12 cellular contexts compared by ENCODE assay signal in genomic region chr2:118669639-118670038, GRCh38.
"Had no signal": no experiment of that assay in that cellular context is flagged by ENCODE, and none has a peak within 500 bp of the region (broad histone marks: within the 10 kb centered on the region; RNA-seq: fewer than 3 reads in every experiment).

No MANE protein-coding gene starts in this region.

- H3K27me3 ChIP-seq: foreskin keratinocyte, right lobe of liver, thyroid gland, uterus had no signal

- DNase-seq: activated CD4-positive, alpha-beta T cell treated with anti-CD3 and anti-CD28 coated beads for 1 hour; activated CD4-positive, alpha-beta T cell treated with anti-CD3 and anti-CD28 coated beads, Interleukin-2, amount 50 U/mL, for 4 hours; activated naive CD4-positive, alpha-beta T cell treated with Interleukin-2 at 50 U/mL for 16 hours; activated T-cell treated with anti-CD3 and anti-CD28 coated beads for 4 hours; foreskin keratinocyte; kidney glomerular epithelial cell; right lobe of liver; stimulated activated CD4-positive, alpha-beta T cell treated with anti-CD3 and anti-CD28 coated beads, Interleukin-1b, Interleukin-23, amount 100 ng/mL, for 48 hours; thyroid gland; uterus had no signal

- FAIRE-seq: colon had no signal

- H3K27ac ChIP-seq: right lobe of liver, uterus, VCaP had no signal

- H3K4me3 ChIP-seq: right lobe of liver, thyroid gland, uterus had no signal

- H3K4me1 ChIP-seq: foreskin keratinocyte, right lobe of liver, uterus had no signal

- ATAC-seq: right lobe of liver had no signal

- H3K9me3 ChIP-seq: right lobe of liver, thyroid gland, uterus had no signal

- H3K36me3 ChIP-seq: right lobe of liver, thyroid gland, uterus had no signal
